Comparison of ENCODE assay signal across 20 cellular contexts in the genomic region with DNA sequence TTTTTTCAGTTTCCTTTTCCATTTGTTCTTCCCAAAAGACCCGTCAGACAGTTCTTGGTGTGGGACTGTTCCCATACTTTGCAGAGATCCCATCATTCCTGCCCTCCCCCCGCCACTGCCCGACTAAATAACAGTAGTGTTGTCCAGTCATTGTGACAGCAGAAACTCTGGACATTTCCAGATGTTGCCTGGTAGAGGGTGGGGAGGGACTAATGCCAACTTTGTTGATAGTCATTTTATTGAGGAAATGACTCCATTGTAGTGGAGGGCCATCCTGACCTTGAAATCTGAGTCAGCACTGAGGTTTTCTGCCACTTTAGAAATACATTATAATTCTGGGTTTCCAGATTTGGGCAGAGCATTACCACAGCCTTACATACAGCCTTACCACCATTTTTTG.
DNase-seq lines count a peak whose midpoint lies in the region; ATAC-seq and TF ChIP-seq lines count a peak whose summit lies in the region.
"Had no signal": no experiment of that assay in that cellular context is flagged by ENCODE, and none has a peak within 500 bp of the region (broad histone marks: within the 10 kb centered on the region; RNA-seq: fewer than 3 reads in every experiment).

No MANE protein-coding gene starts in this region.

- H3K4me1 ChIP-seq in SK-N-SH (ENCODE audit: control insufficient read depth in 1 of 2, insufficient read depth in 2 of 2, low read depth in 1 of 2, low read length in 1 of 2): no peaks in the 10 kb centered on the region
- H3K4me1 ChIP-seq in psoas muscle: no peaks in the 10 kb centered on the region
- H3K4me1 ChIP-seq: foreskin keratinocyte had no signal

- H3K4me2 ChIP-seq in SK-N-SH: no peak overlapping the region; the same call in 1 of the 2 replicates

- H3K9ac ChIP-seq in SK-N-SH: no peak overlapping the region

- H3K4me1 Mint-ChIP-seq in T-cell: peaks cover 0 to 2% (median 0%) of the 10 kb centered on the region in 3 donors
- H3K4me1 Mint-ChIP-seq: central memory CD8-positive, alpha-beta T cell; naive thymus-derived CD8-positive, alpha-beta T cell had no signal

- no peak for TF ChIP-seq EP300 in SK-N-SH (IDR thresholded peaks at IDR 0.05; ENCODE audit: borderline replicate concordance in 1 of 2, low read depth in 1 of 2, low read length in 1 of 2)

- peaks cover 60% of the 10 kb centered on the region for H3K36me3 Mint-ChIP-seq in T-cell

- no peak for TF ChIP-seq RAD21 in SK-N-SH (IDR thresholded peaks at IDR 0.05; ENCODE audit: low read length)

- H2AFZ ChIP-seq in SK-N-SH (ENCODE audit: low read depth): no peak overlapping the region

- no peaks in the 10 kb centered on the region for H3K9me3 ChIP-seq in SK-N-SH
- no peaks in the 10 kb centered on the region for H3K9me3 ChIP-seq in psoas muscle

- H3K27ac ChIP-seq in SK-N-SH (ENCODE audit: low read depth in 2 of 2, low read length in 1 of 2): no peak overlapping the region
- H3K27ac ChIP-seq in psoas muscle: no peak overlapping the region
- H3K27ac ChIP-seq: foreskin keratinocyte, skin epidermis had no signal

- H3K36me3 ChIP-seq in SK-N-SH (replicated peaks in 1 of 2; ENCODE audit: control insufficient read depth in 1 of 2, insufficient read depth in 2 of 2, low read length in 1 of 2) (peaks cover 54 to 60% of the 10 kb centered on the region in 2 experiments), psoas muscle (ENCODE audit: insufficient read depth in 1 of 2, low read depth in 1 of 2) (peaks cover 7 to 86% of the 10 kb centered on the region in 2 donors)

- CTCF ChIA-PET in SK-N-SH (lab: Yijun Ruan, JAX): no interaction called here
- CTCF ChIA-PET in T-cell (lab: Charles Lee): no interaction called here

- no peaks in the 10 kb centered on the region for H3F3A ChIP-seq in SK-N-SH (replicated peaks; ENCODE audit: insufficient read depth)

- H3K27me3 ChIP-seq in SK-N-SH (ENCODE audit: insufficient read depth): no peaks in the 10 kb centered on the region
- no peaks in the 10 kb centered on the region for H3K27me3 ChIP-seq in psoas muscle (ENCODE audit: insufficient read depth in 3 of 3, low read length in 2 of 3)
- H3K27me3 ChIP-seq: foreskin keratinocyte had no signal

- no peak overlapping the region for H3K27ac Mint-ChIP-seq in T-cell
- H3K27ac Mint-ChIP-seq: T-helper 1 cell treated with Interleukin-12 subunit alpha and Interleukin-12 subunit beta and Interleukin-4 antibody, amounts not matched to agents 30 μg/mL and 1 μg/mL, for 36 hours had no signal

- H3K79me2 ChIP-seq in SK-N-SH (ENCODE audit: insufficient read depth): no peaks in the 10 kb centered on the region

- 88% methylated on average over 3 of the region's 3 CpGs for WGBS in SK-N-SH (ENCODE audit: low lambda C conversion rate)
- WGBS in psoas muscle, 3 donors: 83 to 89% (median 86%) methylated on average over 3 of the region's 3 CpGs

- no peak for ATAC-seq in SK-N-SH treated with all-trans-retinoic acid at 6 μM for 48 hours
- no peak for ATAC-seq in T-cell (replicated peaks in 1 of 4)
- ATAC-seq in psoas muscle: no peak
- ATAC-seq: foreskin keratinocyte; K562; naive thymus-derived CD8-positive, alpha-beta T cell had no signal

- no peak overlapping the region for H3K4me3 ChIP-seq in SK-N-SH (ENCODE audit: low read depth in 2 of 2, low read length in 1 of 2)
- H3K4me3 ChIP-seq in fibroblast of villous mesenchyme (ENCODE audit: low read depth, low read length): no peak overlapping the region
- H3K4me3 ChIP-seq in psoas muscle: no peak overlapping the region
- H3K4me3 ChIP-seq: K562, skin epidermis had no signal

- no peaks in the 10 kb centered on the region for H4K20me1 ChIP-seq in SK-N-SH (ENCODE audit: insufficient read depth)

- peak; percentile 4 for DNase-seq in SK-N-SH
- peak; percentile 33 for DNase-seq in T1000 (lab: John Stamatoyannopoulos, UW)
- DNase-seq in fibroblast of villous mesenchyme (ENCODE audit: low read depth): peak; percentile 52
- DNase-seq in superior temporal gyrus (ENCODE audit: extremely low spot score): peak; percentile 42
- no peak for DNase-seq in T-cell
- DNase-seq in psoas muscle: no peak
- DNase-seq in stimulated activated naive CD4-positive, alpha-beta T cell treated with Interleukin-2 at 50 U/mL for 16 hours (lab: John Stamatoyannopoulos, UW): no peak
- DNase-seq: 8988T; activated CD4-positive, alpha-beta T cell treated with anti-CD3 and anti-CD28 coated beads, Interleukin-2, amount 50 U/mL, for 1 hour; activated gamma-delta T cell; DMS 273 treated with DMSO at 0.1 percent for 48 hours; kidney glomerular epithelial cell; naive thymus-derived CD8-positive, alpha-beta T cell; trophoblast cell had no signal

- H3K9me2 ChIP-seq in SK-N-SH: no peaks in the 10 kb centered on the region

- intact Hi-C loops in psoas muscle (cut with DNase I): no loop called here

- no peaks in the 10 kb centered on the region for H3K27me3 Mint-ChIP-seq in T-cell
- H3K27me3 Mint-ChIP-seq: central memory CD8-positive, alpha-beta T cell; naive thymus-derived CD8-positive, alpha-beta T cell had no signal

- TF ChIP-seq CTCF in SK-N-SH (IDR thresholded peaks at IDR 0.05) (no peak), fibroblast of villous mesenchyme (IDR thresholded peaks at IDR 0.05; ENCODE audit: insufficient read depth, low read depth, low read length) (no peak), psoas muscle (IDR thresholded peaks at IDR 0.05) (no peak)

- no peak overlapping the region for H3K4me3 Mint-ChIP-seq in T-cell
- H3K4me3 Mint-ChIP-seq: central memory CD8-positive, alpha-beta T cell; naive thymus-derived CD8-positive, alpha-beta T cell; T-helper 1 cell treated with Interleukin-12 subunit alpha and Interleukin-12 subunit beta and Interleukin-4 antibody, amounts not matched to agents 30 μg/mL and 1 μg/mL, for 36 hours had no signal

- POLR2A ChIA-PET in SK-N-SH (lab: Yijun Ruan, JAX): no interaction called here
- POLR2A ChIA-PET in T-cell (lab: Charles Lee): no interaction called here

- H3K9me3 Mint-ChIP-seq in T-cell: no peaks in the 10 kb centered on the region
- H3K9me3 Mint-ChIP-seq: central memory CD8-positive, alpha-beta T cell; naive thymus-derived CD8-positive, alpha-beta T cell; T-helper 1 cell treated with Interleukin-12 subunit alpha and Interleukin-12 subunit beta and Interleukin-4 antibody, amounts not matched to agents 30 μg/mL and 1 μg/mL, for 36 hours had no signal

TF ChIP-seq in SK-N-SH, 30 proteins besides CTCF, POLR2A, EP300 and RAD21:
- TF ChIP-seq FOSL2 (IDR thresholded peaks at IDR 0.05; ENCODE audit: borderline replicate concordance, low read depth) (peak; percentile 18; the same call in 1 of the 2 replicates), CHD2 (IDR thresholded peaks at IDR 0.05; ENCODE audit: low read length, partially characterized antibody) (no peak), TCF12 (IDR thresholded peaks at IDR 0.05) (peak; percentile 36)
- TF ChIP-seq, protein P1, sequence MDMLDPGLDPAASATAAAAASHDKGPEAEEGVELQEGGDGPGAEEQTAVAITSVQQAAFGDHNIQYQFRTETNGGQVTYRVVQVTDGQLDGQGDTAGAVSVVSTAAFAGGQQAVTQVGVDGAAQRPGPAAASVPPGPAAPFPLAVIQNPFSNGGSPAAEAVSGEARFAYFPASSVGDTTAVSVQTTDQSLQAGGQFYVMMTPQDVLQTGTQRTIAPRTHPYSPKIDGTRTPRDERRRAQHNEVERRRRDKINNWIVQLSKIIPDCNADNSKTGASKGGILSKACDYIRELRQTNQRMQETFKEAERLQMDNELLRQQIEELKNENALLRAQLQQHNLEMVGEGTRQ (IDR thresholded peaks at IDR 0.05; ENCODE audit: borderline replicate concordance, low read depth, low read length): no peak

TF ChIP-seq in SK-N-SH treated with all-trans-retinoic acid at 6 μM for 48 hours, 23 proteins besides CTCF, POLR2A, EP300 and RAD21 (continues in another document):
- TF ChIP-seq CSDC2 (CRISPR knock-in tag; IDR thresholded peaks at IDR 0.05) (no peak), ESRRG (CRISPR knock-in tag; IDR thresholded peaks at IDR 0.05) (no peak), ZFP3 (CRISPR knock-in tag; IDR thresholded peaks at IDR 0.05) (no peak), PPARA (CRISPR knock-in tag; IDR thresholded peaks at IDR 0.05; ENCODE audit: borderline replicate concordance) (no peak), ZNF70 (CRISPR knock-in tag; IDR thresholded peaks at IDR 0.05) (no peak), SNAI2 (CRISPR knock-in tag; IDR thresholded peaks at IDR 0.05) (no peak)
- TF ChIP-seq, protein P2, sequence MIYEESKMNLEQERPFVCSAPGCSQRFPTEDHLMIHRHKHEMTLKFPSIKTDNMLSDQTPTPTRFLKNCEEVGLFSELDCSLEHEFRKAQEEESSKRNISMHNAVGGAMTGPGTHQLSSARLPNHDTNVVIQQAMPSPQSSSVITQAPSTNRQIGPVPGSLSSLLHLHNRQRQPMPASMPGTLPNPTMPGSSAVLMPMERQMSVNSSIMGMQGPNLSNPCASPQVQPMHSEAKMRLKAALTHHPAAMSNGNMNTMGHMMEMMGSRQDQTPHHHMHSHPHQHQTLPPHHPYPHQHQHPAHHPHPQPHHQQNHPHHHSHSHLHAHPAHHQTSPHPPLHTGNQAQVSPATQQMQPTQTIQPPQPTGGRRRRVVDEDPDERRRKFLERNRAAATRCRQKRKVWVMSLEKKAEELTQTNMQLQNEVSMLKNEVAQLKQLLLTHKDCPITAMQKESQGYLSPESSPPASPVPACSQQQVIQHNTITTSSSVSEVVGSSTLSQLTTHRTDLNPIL (CRISPR knock-in tag; IDR thresholded peaks at IDR 0.05; ENCODE audit: low read depth): no peak
- TF ChIP-seq, protein P3, sequence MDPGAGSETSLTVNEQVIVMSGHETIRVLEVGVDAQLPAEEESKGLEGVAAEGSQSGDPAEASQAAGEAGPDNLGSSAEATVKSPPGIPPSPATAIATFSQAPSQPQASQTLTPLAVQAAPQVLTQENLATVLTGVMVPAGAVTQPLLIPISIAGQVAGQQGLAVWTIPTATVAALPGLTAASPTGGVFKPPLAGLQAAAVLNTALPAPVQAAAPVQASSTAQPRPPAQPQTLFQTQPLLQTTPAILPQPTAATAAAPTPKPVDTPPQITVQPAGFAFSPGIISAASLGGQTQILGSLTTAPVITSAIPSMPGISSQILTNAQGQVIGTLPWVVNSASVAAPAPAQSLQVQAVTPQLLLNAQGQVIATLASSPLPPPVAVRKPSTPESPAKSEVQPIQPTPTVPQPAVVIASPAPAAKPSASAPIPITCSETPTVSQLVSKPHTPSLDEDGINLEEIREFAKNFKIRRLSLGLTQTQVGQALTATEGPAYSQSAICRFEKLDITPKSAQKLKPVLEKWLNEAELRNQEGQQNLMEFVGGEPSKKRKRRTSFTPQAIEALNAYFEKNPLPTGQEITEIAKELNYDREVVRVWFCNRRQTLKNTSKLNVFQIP (CRISPR knock-in tag; IDR thresholded peaks at IDR 0.05; ENCODE audit: borderline replicate concordance, low read depth): no peak

Comparison
In these comparisons a context has a peak if more than half of its experiments do, and no peak if none do; other contexts are left out.
1. DNase-seq: peak in SK-N-SH (single experiment), T1000 (single experiment), fibroblast of villous mesenchyme (single experiment) and superior temporal gyrus (single experiment); none in T-cell (0 of 34), psoas muscle (0 of 2) and stimulated activated naive CD4-positive, alpha-beta T cell treated with Interleukin-2 at 50 U/mL for 16 hours (single experiment).